ENCODE assay signal across 8 cellular contexts in the genomic region with DNA sequence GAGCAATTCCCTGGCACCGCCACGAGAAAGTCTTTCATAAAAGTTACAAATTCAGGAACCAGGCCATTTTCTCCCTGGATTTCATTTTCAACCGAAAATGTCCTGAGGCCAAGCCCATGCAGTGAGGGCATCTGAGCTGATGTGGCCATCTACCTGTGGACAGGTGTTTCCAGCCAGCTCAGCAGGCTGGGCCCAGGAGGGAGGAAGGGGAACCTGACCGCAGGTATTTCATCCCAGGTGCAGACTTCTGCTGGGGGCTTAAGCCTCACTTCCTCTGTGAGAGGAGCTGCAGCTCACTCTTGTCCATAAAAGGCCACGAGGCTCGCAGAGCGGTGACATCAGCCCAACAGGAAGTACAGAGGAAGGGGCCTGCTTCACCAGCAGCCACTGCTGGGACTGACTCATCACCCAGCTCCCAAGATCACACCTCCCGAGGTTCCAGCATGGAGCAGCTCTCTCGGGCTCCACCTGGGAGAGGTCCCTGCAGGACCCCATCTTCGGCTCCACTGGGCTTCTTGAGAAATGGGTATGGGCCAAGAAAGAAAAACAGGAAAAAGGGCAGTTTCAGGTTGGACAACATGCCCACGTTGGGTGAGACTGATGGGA. TPM values are rescaled to one million over a fixed set of nuclear protein-coding genes. Genes with fewer than 3 reads are reported as not detected.
A peak's percentile ranks its signal among the peaks of the same experiment; 100 is the strongest.
DNase-seq lines count a peak whose midpoint lies in the region; ATAC-seq, FAIRE-seq and TF ChIP-seq lines count a peak whose summit lies in the region.

No MANE protein-coding gene starts in this region.

- TF ChIP-seq EP300 in A549 (IDR thresholded peaks at IDR 0.05) = 0 out of 5 replicates have a peak, but pooled peaks of 1 of the 2 experiments have one; percentile 15

- POLR2A ChIA-PET in A549 (lab: Yijun Ruan, JAX) = interaction anchor here (2.8 kb wide), 1 partner anchor 57 kb away, joined by 13 read pairs; a partner anchor contains a TSS

- no peak overlapping the region for H3K4me3 ChIP-seq in A549
- H3K4me3 ChIP-seq in aorta (ENCODE audit: low read length in 2 of 2) = no peak overlapping the region

- CTCF ChIA-PET in A549 (lab: Yijun Ruan, JAX) = interaction anchor here (2.9 to 3.1 kb wide), 2 partner anchors 20 to 30 kb away, joined by 9 to 15 read pairs; no protein-coding TSS in a partner anchor

- DNase-seq in A549 (ENCODE audit: low read depth in 1 of 2, low spot score in 1 of 2) (peak; percentile 67 to 88), RPMI8226 (peak; percentile 94), Right ventricle myocardium superior (peak; percentile 89), posterior vena cava (ENCODE audit: low spot score) (peak; percentile 95), aorta (peak; percentile 93 to 95)
- DNase-seq in activated naive CD4-positive, alpha-beta T cell treated with Interleukin-2 at 50 U/mL for 16 hours = peak; percentile 77

- no peak for TF ChIP-seq POLR2A in A549 (IDR thresholded peaks at IDR 0.05; ENCODE audit: low read length)

- no peak for TF ChIP-seq RAD21 in A549 (conservative IDR thresholded peaks at IDR 0.05 in 1 of 2, IDR thresholded peaks at IDR 0.05 in 1 of 2)

- H3K4me1 ChIP-seq in A549 (peaks cover 99% of the 10 kb centered on the region), aorta (ENCODE audit: control insufficient read depth in 1 of 2, insufficient read depth in 2 of 2, low read length in 2 of 2) (peaks cover 3 to 14% of the 10 kb centered on the region in 2 donors)

- H3K36me3 ChIP-seq in aorta (ENCODE audit: control insufficient read depth in 1 of 2, insufficient read depth in 2 of 2, low read length in 1 of 2) = peaks cover 4 to 7% of the 10 kb centered on the region in 2 donors

- intact Hi-C loops in Right ventricle myocardium superior (cut with DNase I) (no loop called here), posterior vena cava (cut with DNase I) (loop anchor here in 1 of 2 donors (5.0 to 10.0 kb wide), 2 partner anchors 36 to 1553 kb away; no protein-coding TSS in a partner anchor), aorta (cut with DNase I) (loop anchor here (2.0 to 5.0 kb wide), 2 partner anchors 36 to 55 kb away; a partner anchor contains a TSS)

- H3K9me3 ChIP-seq in A549 (no peaks in the 10 kb centered on the region), aorta (ENCODE audit: control insufficient read depth, low read length) (no peaks in the 10 kb centered on the region)

- TF ChIP-seq CTCF in A549 (IDR thresholded peaks at IDR 0.05) = no peak

- WGBS in A549 (ENCODE audit: missing lambda C conversion rate) = 25% methylated on average over 11 of the region's 11 CpGs
- WGBS in aorta, 2 donors = 0 to 2% methylated on average over 11 of the region's 11 CpGs

- FAIRE-seq in A549 (lab: Jason Lieb, UNC) = no peak

- peak overlapping the region; percentile 96 to 99 for H3K27ac ChIP-seq in A549
- peak overlapping the region; percentile 99 to 100 for H3K27ac ChIP-seq in aorta (ENCODE audit: low read depth in 1 of 2, low read length in 2 of 2)

- no peaks in the 10 kb centered on the region for H3K27me3 ChIP-seq in aorta (ENCODE audit: control insufficient read depth in 1 of 2, insufficient read depth in 2 of 2, low read length in 1 of 2)

- peak overlapping the region; percentile 59 for H3K4me2 ChIP-seq in A549

- peak; percentile 38 to 62; a peak in 5 of 6 replicates for ATAC-seq in A549
- peak; percentile 57 for ATAC-seq in GM18868 (IDR thresholded peaks at IDR 0.05; ENCODE audit: unreplicated experiment)
- peak; percentile 62 for ATAC-seq in HG03354 (IDR thresholded peaks at IDR 0.05; ENCODE audit: poor library complexity, severe bottlenecking, unreplicated experiment)
- peak; percentile 17 for ATAC-seq in Right ventricle myocardium superior (ENCODE audit: poor library complexity)
- ATAC-seq in aorta (ENCODE audit: low FRiP score) = peak; percentile 69

TF ChIP-seq in A549, 52 proteins besides CTCF, POLR2A, EP300 and RAD21 (continues in another document):
- TF ChIP-seq GATA3 (IDR thresholded peaks at IDR 0.05; ENCODE audit: borderline replicate concordance) (0 out of 2 replicates have a peak, but pooled peaks have one; percentile 22), FOSL2 (IDR thresholded peaks at IDR 0.05) (0 out of 2 replicates have a peak, but pooled peaks have one; percentile 44), FOSL2 (CRISPR knock-in tag; IDR thresholded peaks at IDR 0.05) (peak; percentile 83), EHF (CRISPR knock-in tag; IDR thresholded peaks at IDR 0.05) (peak; percentile 39; the same call in 1 of the 2 replicates), FOSB (CRISPR knock-in tag; IDR thresholded peaks at IDR 0.05) (no peak), RCOR1 (IDR thresholded peaks at IDR 0.05; ENCODE audit: low read depth, low read length) (no peak), CBX8 (IDR thresholded peaks at IDR 0.05) (no peak), ZSCAN20 (CRISPR knock-in tag; IDR thresholded peaks at IDR 0.05) (0 out of 2 replicates have a peak, but pooled peaks have one; percentile 49), MYC (IDR thresholded peaks at IDR 0.05; ENCODE audit: borderline replicate concordance, low read length) (no peak), POLR2AphosphoS2 (conservative IDR thresholded peaks at IDR 0.05; ENCODE audit: low read length) (no peak), BHLHE40 (IDR thresholded peaks at IDR 0.05; ENCODE audit: low read depth, low read length) (no peak), RFX5 (IDR thresholded peaks at IDR 0.05) (no peak), FOXS1 (CRISPR knock-in tag; IDR thresholded peaks at IDR 0.05) (peak; percentile 17; the same call in 1 of the 2 replicates), KDM1A (IDR thresholded peaks at IDR 0.05; ENCODE audit: low read depth) (no peak), HOXA7 (CRISPR knock-in tag; IDR thresholded peaks at IDR 0.05) (no peak)
- TF ChIP-seq, protein P1, sequence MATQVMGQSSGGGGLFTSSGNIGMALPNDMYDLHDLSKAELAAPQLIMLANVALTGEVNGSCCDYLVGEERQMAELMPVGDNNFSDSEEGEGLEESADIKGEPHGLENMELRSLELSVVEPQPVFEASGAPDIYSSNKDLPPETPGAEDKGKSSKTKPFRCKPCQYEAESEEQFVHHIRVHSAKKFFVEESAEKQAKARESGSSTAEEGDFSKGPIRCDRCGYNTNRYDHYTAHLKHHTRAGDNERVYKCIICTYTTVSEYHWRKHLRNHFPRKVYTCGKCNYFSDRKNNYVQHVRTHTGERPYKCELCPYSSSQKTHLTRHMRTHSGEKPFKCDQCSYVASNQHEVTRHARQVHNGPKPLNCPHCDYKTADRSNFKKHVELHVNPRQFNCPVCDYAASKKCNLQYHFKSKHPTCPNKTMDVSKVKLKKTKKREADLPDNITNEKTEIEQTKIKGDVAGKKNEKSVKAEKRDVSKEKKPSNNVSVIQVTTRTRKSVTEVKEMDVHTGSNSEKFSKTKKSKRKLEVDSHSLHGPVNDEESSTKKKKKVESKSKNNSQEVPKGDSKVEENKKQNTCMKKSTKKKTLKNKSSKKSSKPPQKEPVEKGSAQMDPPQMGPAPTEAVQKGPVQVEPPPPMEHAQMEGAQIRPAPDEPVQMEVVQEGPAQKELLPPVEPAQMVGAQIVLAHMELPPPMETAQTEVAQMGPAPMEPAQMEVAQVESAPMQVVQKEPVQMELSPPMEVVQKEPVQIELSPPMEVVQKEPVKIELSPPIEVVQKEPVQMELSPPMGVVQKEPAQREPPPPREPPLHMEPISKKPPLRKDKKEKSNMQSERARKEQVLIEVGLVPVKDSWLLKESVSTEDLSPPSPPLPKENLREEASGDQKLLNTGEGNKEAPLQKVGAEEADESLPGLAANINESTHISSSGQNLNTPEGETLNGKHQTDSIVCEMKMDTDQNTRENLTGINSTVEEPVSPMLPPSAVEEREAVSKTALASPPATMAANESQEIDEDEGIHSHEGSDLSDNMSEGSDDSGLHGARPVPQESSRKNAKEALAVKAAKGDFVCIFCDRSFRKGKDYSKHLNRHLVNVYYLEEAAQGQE (IDR thresholded peaks at IDR 0.05) = no peak
- TF ChIP-seq, protein P2, sequence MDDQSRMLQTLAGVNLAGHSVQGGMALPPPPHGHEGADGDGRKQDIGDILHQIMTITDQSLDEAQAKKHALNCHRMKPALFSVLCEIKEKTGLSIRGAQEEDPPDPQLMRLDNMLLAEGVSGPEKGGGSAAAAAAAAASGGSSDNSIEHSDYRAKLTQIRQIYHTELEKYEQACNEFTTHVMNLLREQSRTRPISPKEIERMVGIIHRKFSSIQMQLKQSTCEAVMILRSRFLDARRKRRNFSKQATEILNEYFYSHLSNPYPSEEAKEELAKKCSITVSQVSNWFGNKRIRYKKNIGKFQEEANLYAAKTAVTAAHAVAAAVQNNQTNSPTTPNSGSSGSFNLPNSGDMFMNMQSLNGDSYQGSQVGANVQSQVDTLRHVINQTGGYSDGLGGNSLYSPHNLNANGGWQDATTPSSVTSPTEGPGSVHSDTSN (IDR thresholded peaks at IDR 0.05) = no peak
- TF ChIP-seq, protein P3, sequence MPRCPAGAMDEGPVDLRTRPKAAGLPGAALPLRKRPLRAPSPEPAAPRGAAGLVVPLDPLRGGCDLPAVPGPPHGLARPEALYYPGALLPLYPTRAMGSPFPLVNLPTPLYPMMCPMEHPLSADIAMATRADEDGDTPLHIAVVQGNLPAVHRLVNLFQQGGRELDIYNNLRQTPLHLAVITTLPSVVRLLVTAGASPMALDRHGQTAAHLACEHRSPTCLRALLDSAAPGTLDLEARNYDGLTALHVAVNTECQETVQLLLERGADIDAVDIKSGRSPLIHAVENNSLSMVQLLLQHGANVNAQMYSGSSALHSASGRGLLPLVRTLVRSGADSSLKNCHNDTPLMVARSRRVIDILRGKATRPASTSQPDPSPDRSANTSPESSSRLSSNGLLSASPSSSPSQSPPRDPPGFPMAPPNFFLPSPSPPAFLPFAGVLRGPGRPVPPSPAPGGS (IDR thresholded peaks at IDR 0.05) = no peak
- TF ChIP-seq, protein P4, sequence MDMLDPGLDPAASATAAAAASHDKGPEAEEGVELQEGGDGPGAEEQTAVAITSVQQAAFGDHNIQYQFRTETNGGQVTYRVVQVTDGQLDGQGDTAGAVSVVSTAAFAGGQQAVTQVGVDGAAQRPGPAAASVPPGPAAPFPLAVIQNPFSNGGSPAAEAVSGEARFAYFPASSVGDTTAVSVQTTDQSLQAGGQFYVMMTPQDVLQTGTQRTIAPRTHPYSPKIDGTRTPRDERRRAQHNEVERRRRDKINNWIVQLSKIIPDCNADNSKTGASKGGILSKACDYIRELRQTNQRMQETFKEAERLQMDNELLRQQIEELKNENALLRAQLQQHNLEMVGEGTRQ (IDR thresholded peaks at IDR 0.05) = no peak

RNA-seq across cellular contexts. Expression of a gene that starts 56.4 kb away (rescaled TPM):
- polyA plus RNA-seq in A549 (2011; rRNA removed) (92.1 and 162 TPM in 2 replicates), A549 (2017; fragmentation: RNase III; extraction: RNeasy Plus Mini Kit Qiagen cat#74134 plus additional on column Dnase treatment) (158 to 215 TPM (median 167 TPM) in 3 replicates), aorta (100 to 1,000 TPM; 170 to 572 TPM)
- 112 and 118 TPM in 2 replicates for polyA plus RNA-seq in A549 (2012; cell fraction: cytosol; rRNA removed)
- 202 and 239 TPM in 2 replicates for polyA plus RNA-seq in A549 (2012; cell fraction: nucleus; rRNA removed)
- polyA minus RNA-seq in A549 (2011; rRNA and poly(A)+ RNA removed) = 460 and 534 TPM in 2 replicates
- total RNA-seq in Right ventricle myocardium superior (138 TPM), posterior vena cava (100 to 1,000 TPM; 831 to 938 TPM), aorta (1,000 to 10,000 TPM; 1,564 to 1,890 TPM)

Comparison
In these comparisons a context has a peak if more than half of its experiments do, and no peak if none do; other contexts are left out.
1. ATAC-seq: peak in every context shown above with its lines; median percentile 69 in aorta; 62 in HG03354; 57 in GM18868; 50 in A549; 17 in Right ventricle myocardium superior.